In the genomic region with DNA sequence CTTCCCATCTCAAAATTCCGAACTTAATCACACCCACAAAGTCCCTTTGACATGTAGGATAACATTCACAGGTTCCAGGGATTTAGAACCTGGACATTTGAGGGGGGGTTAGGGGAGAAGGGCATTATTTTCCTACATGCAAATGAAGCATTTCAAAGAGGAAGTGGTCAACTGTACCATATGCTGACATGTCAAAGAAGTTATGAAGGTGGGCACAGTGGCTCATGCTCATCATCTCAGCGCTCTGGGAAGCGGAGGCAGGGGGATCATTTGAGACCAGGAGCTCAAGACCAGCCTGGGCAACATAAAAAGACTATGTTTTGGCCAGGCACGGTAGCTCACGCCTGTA, we compare ENCODE assay signal across 1 cellular context.
TF ChIP-seq lines count a peak whose summit lies in the region.

No MANE protein-coding gene starts in this region.

TF ChIP-seq in GM12878, 131 proteins besides CTCF, POLR2A, EP300 and RAD21 (continued from another document):
- TF ChIP-seq, protein P1, sequence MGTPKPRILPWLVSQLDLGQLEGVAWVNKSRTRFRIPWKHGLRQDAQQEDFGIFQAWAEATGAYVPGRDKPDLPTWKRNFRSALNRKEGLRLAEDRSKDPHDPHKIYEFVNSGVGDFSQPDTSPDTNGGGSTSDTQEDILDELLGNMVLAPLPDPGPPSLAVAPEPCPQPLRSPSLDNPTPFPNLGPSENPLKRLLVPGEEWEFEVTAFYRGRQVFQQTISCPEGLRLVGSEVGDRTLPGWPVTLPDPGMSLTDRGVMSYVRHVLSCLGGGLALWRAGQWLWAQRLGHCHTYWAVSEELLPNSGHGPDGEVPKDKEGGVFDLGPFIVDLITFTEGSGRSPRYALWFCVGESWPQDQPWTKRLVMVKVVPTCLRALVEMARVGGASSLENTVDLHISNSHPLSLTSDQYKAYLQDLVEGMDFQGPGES (IDR thresholded peaks at IDR 0.05), result no peak
- no peak for TF ChIP-seq SRF (IDR thresholded peaks at IDR 0.05; ENCODE audit: low read depth in 2 of 2, low read length in 2 of 2)
